In genomic region chr17:5583426-5584382, GRCh38 we compare ENCODE assay signal across 8 cellular contexts. TPM values are rescaled to one million over a fixed set of nuclear protein-coding genes. Genes with fewer than 3 reads are reported as not detected.
DNase-seq lines count a peak whose midpoint lies in the region; ATAC-seq and TF ChIP-seq lines count a peak whose summit lies in the region.

No MANE protein-coding gene starts in this region.

- H3K4me1 Mint-ChIP-seq in chondrocyte (ENCODE audit: low read depth), result peaks cover 29% of the 10 kb centered on the region
- peaks cover 53 to 62% of the 10 kb centered on the region in 2 donors for H3K4me1 Mint-ChIP-seq in natural killer cell treated with Interleukin-12 subunit alpha and Interleukin-12 subunit beta and Interleukin-15 and Interleukin-18, amount 100 ng/mL, for 72 hours (ENCODE audit: low read depth in 2 of 2)

- ATAC-seq in GM18511 (IDR thresholded peaks at IDR 0.05; ENCODE audit: unreplicated experiment), result peak; percentile 24
- peak; percentile 5 for ATAC-seq in HG03442 (IDR thresholded peaks at IDR 0.05; ENCODE audit: unreplicated experiment)
- peak; percentile 32 to 47 for ATAC-seq in natural killer cell treated with Interleukin-12 subunit alpha and Interleukin-12 subunit beta and Interleukin-15 and Interleukin-18, amount 100 ng/mL, for 72 hours
- ATAC-seq in HG03469 (IDR thresholded peaks at IDR 0.05; ENCODE audit: unreplicated experiment), result no peak

- DNase-seq in chondrocyte (ENCODE audit: low spot score) (no peak), NCI-H2107 treated with DMSO at 0.1 percent for 48 hours (lab: John Stamatoyannopoulos, UW; ENCODE audit: unreplicated experiment) (no peak), GM13976 (ENCODE audit: low spot score) (no peak), SW480 (ENCODE audit: low spot score) (no peak)
- no peak for DNase-seq in natural killer cell treated with Interleukin-12 subunit alpha and Interleukin-12 subunit beta and Interleukin-15 and Interleukin-18, amount 100 ng/mL, for 72 hours (ENCODE audit: low spot score)

- no peaks in the 10 kb centered on the region for H3K9me3 Mint-ChIP-seq in chondrocyte (ENCODE audit: low read depth)
- H3K9me3 Mint-ChIP-seq in natural killer cell treated with Interleukin-12 subunit alpha and Interleukin-12 subunit beta and Interleukin-15 and Interleukin-18, amount 100 ng/mL, for 72 hours, result no peaks in the 10 kb centered on the region

- peak overlapping the region; percentile 62 for H3K27ac Mint-ChIP-seq in chondrocyte (ENCODE audit: unreplicated experiment)
- peak overlapping the region; percentile 95 to 97 for H3K27ac Mint-ChIP-seq in natural killer cell treated with Interleukin-12 subunit alpha and Interleukin-12 subunit beta and Interleukin-15 and Interleukin-18, amount 100 ng/mL, for 72 hours

- in situ Hi-C loops in GM13976 (cut with MboI; ENCODE audit: low sequenced_read_pairs, unreplicated experiment), result loop anchor here (10.0 kb wide), 2 partner anchors 121 to 821 kb away; no protein-coding TSS in a partner anchor

- no peaks in the 10 kb centered on the region for H3K36me3 Mint-ChIP-seq in chondrocyte (ENCODE audit: low read depth)
- H3K36me3 Mint-ChIP-seq in natural killer cell treated with Interleukin-12 subunit alpha and Interleukin-12 subunit beta and Interleukin-15 and Interleukin-18, amount 100 ng/mL, for 72 hours, result peaks cover 12% of the 10 kb centered on the region

- peak overlapping the region; percentile 52 for H3K4me3 Mint-ChIP-seq in chondrocyte (ENCODE audit: unreplicated experiment)
- peak overlapping the region; percentile 94 for H3K4me3 Mint-ChIP-seq in natural killer cell treated with Interleukin-12 subunit alpha and Interleukin-12 subunit beta and Interleukin-15 and Interleukin-18, amount 100 ng/mL, for 72 hours

- no peak for TF ChIP-seq CTCF in chondrocyte (IDR thresholded peaks at IDR 0.05)
- no peak for TF ChIP-seq CTCF in GM13976 (IDR thresholded peaks at IDR 0.05; ENCODE audit: borderline replicate concordance, control extremely low read depth, extremely low read depth, insufficient read depth, missing control alignments)

- no peaks in the 10 kb centered on the region for H3K27me3 Mint-ChIP-seq in chondrocyte (ENCODE audit: low read depth)
- H3K27me3 Mint-ChIP-seq in natural killer cell treated with Interleukin-12 subunit alpha and Interleukin-12 subunit beta and Interleukin-15 and Interleukin-18, amount 100 ng/mL, for 72 hours, result no peaks in the 10 kb centered on the region

RNA-seq across cellular contexts. Expression of gene NLRP1, which starts 0.6 kb away (rescaled TPM):
- 24.7 to 37.2 TPM (median 24.8 TPM) in 3 replicates for total RNA-seq in chondrocyte
- 10 to 100 TPM; 34.6 to 36.3 TPM for total RNA-seq in natural killer cell treated with Interleukin-12 subunit alpha and Interleukin-12 subunit beta and Interleukin-15 and Interleukin-18, amount 100 ng/mL, for 72 hours
